ENCODE assay signal across 3 cellular contexts in the genomic region with DNA sequence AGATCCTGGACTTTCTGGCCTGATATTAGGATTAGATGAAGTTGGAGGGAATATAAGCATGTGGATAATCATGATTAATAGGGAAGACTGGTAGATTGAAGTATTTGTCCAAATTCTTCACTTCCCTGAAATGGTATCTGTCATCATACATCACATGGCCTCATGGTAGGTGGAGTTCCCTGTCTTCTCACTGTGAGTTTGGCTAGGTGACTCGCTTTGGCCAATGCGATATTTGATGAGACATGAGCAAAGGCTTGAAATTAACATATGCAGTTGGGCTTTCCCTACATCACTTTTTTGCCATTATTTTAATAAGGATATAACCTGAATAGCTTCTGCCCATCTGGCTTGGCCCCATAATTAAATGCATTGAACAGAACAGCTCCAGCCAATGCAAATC. TPM values are rescaled to one million over a fixed set of nuclear protein-coding genes. Genes with fewer than 3 reads are reported as not detected.
"Had no signal": no experiment of that assay in that cellular context is flagged by ENCODE, and none has a peak within 500 bp of the region (broad histone marks: within the 10 kb centered on the region; RNA-seq: fewer than 3 reads in every experiment).

No MANE protein-coding gene starts in this region.

RNA-seq across cellular contexts. Expression of a gene that starts 35.1 kb away (rescaled TPM):
- total RNA-seq: ascending aorta, kidney epithelial cell, left lobe of liver had no signal
